Comparison of ENCODE assay signal across 8 cellular contexts in genomic region chr1:147598631-147599361, GRCh38. TPM values are rescaled to one million over a fixed set of nuclear protein-coding genes. Genes with fewer than 3 reads are reported as not detected.
DNase-seq lines count a peak whose midpoint lies in the region; ATAC-seq, FAIRE-seq and TF ChIP-seq lines count a peak whose summit lies in the region.

No MANE protein-coding gene starts in this region.

- H3K4me1 Mint-ChIP-seq in brain (peaks cover 43% of the 10 kb centered on the region), immature natural killer cell (peaks cover 21 to 22% of the 10 kb centered on the region in 2 donors)

- H3K9ac ChIP-seq in SK-N-SH, result peak overlapping the region; percentile 65
- H3K9ac ChIP-seq in smooth muscle cell (ENCODE audit: low read depth), result peak overlapping the region; percentile 79

- peak; percentile 43 for FAIRE-seq in GM12891 (lab: Jason Lieb, UNC)

- TF ChIP-seq EP300 in SK-N-SH (IDR thresholded peaks at IDR 0.05; ENCODE audit: borderline replicate concordance in 1 of 2, low read depth in 1 of 2, low read length in 1 of 2), result no peak

- H3F3A ChIP-seq in SK-N-SH (replicated peaks; ENCODE audit: insufficient read depth), result no peaks in the 10 kb centered on the region
- no peaks in the 10 kb centered on the region for H3F3A ChIP-seq in smooth muscle cell (ENCODE audit: low read depth)

- H3K4me1 ChIP-seq in SK-N-SH (ENCODE audit: control insufficient read depth in 1 of 2, insufficient read depth in 2 of 2, low read depth in 1 of 2, low read length in 1 of 2) (peaks cover 0 to 15% of the 10 kb centered on the region in 2 experiments; a peak in 2 of 4 replicates), smooth muscle cell (ENCODE audit: low read depth) (peaks cover 20% of the 10 kb centered on the region)

- H3K27ac Mint-ChIP-seq in brain (peak overlapping the region; percentile 82 to 96 (median 95)), immature natural killer cell (peak overlapping the region; percentile 20 to 81 (median 57))

- WGBS in SK-N-SH (ENCODE audit: low lambda C conversion rate), result 4% methylated on average over 28 of the region's 30 CpGs
- WGBS in smooth muscle cell (ENCODE audit: low lambda C conversion rate), result 4% methylated on average over 30 of the region's 30 CpGs

- no peak for TF ChIP-seq CTCF in SK-N-SH (IDR thresholded peaks at IDR 0.05)
- TF ChIP-seq CTCF in brain (conservative IDR thresholded peaks at IDR 0.05), result no peak
- TF ChIP-seq CTCF in smooth muscle cell (IDR thresholded peaks at IDR 0.05; ENCODE audit: borderline replicate concordance, insufficient read depth, poor library complexity, severe bottlenecking), result no peak

- H3K9me3 ChIP-seq in SK-N-SH (no peaks in the 10 kb centered on the region), smooth muscle cell (replicated peaks; ENCODE audit: low read depth) (no peaks in the 10 kb centered on the region)

- TF ChIP-seq RAD21 in SK-N-SH (IDR thresholded peaks at IDR 0.05; ENCODE audit: low read length), result no peak

- H3K4me3 Mint-ChIP-seq in brain, result peak overlapping the region; percentile 89 to 94 (median 92)
- peak overlapping the region; percentile 82 to 89 (median 87) for H3K4me3 Mint-ChIP-seq in immature natural killer cell

- H2AFZ ChIP-seq in SK-N-SH (ENCODE audit: low read depth), result peak overlapping the region; percentile 84
- peak overlapping the region; percentile 85 for H2AFZ ChIP-seq in smooth muscle cell (ENCODE audit: low read depth)

- H3K9me3 Mint-ChIP-seq in brain, result no peaks in the 10 kb centered on the region
- H3K9me3 Mint-ChIP-seq in immature natural killer cell, result no peaks in the 10 kb centered on the region

- H3K79me2 ChIP-seq in SK-N-SH (ENCODE audit: insufficient read depth) (peaks cover 31% of the 10 kb centered on the region), smooth muscle cell (ENCODE audit: low read depth) (peaks cover 27% of the 10 kb centered on the region)

- H4K20me1 ChIP-seq in SK-N-SH (ENCODE audit: insufficient read depth), result no peaks in the 10 kb centered on the region
- H4K20me1 ChIP-seq in smooth muscle cell (ENCODE audit: low read depth), result peaks cover 31% of the 10 kb centered on the region

- DNase-seq in GM12891 (ENCODE audit: insufficient read length, low spot score) (no peak), SK-N-SH (peak; percentile 67), immature natural killer cell (no peak), smooth muscle cell (lab: John Stamatoyannopoulos, UW; ENCODE audit: unreplicated experiment) (no peak)

- H3K4me2 ChIP-seq in SK-N-SH (peak overlapping the region; percentile 96), smooth muscle cell (peak overlapping the region; percentile 99)

- H3K27ac ChIP-seq in SK-N-SH (ENCODE audit: low read depth in 2 of 2, low read length in 1 of 2) (peak overlapping the region; percentile 62 to 95; a peak in 3 of 4 replicates), smooth muscle cell (ENCODE audit: low read depth) (peak overlapping the region; percentile 82)

- ATAC-seq in HG02973 (IDR thresholded peaks at IDR 0.05; ENCODE audit: unreplicated experiment) (peak; percentile 4), HG03442 (IDR thresholded peaks at IDR 0.05; ENCODE audit: unreplicated experiment) (no peak), HG03039 (IDR thresholded peaks at IDR 0.05; ENCODE audit: unreplicated experiment) (no peak)

- H3K4me3 ChIP-seq in SK-N-SH (ENCODE audit: low read depth in 2 of 2, low read length in 1 of 2), result peak overlapping the region; percentile 77
- peak overlapping the region; percentile 95 for H3K4me3 ChIP-seq in smooth muscle cell

- POLR2A ChIA-PET in SK-N-SH (lab: Yijun Ruan, JAX), result interaction anchor here (0.6 to 4.1 kb wide), 4 partner anchors 9 to 67 kb away, joined by 3 to 38 read pairs (median 5); partner anchors contain the start of gene BCL9

- H3K9me2 ChIP-seq in SK-N-SH, result no peaks in the 10 kb centered on the region

- no peak for TF ChIP-seq POLR2A in GM12891 (IDR thresholded peaks at IDR 0.05; ENCODE audit: low read depth, low read length)

- H3K36me3 Mint-ChIP-seq in brain (no peaks in the 10 kb centered on the region), immature natural killer cell (no peaks in the 10 kb centered on the region)

- CTCF ChIA-PET in SK-N-SH (lab: Yijun Ruan, JAX), result interaction anchor here (0.9 to 2.8 kb wide), 5 partner anchors 10 to 103 kb away, joined by 3 to 8 read pairs (median 4); partner anchors contain the start of gene BCL9

- H3K27me3 ChIP-seq in SK-N-SH (ENCODE audit: insufficient read depth), result no peaks in the 10 kb centered on the region
- no peaks in the 10 kb centered on the region for H3K27me3 ChIP-seq in smooth muscle cell (ENCODE audit: low read depth)

- no peaks in the 10 kb centered on the region for H3K27me3 Mint-ChIP-seq in brain
- H3K27me3 Mint-ChIP-seq in immature natural killer cell (ENCODE audit: low read depth in 3 of 3), result peaks cover 2 to 8% (median 4%) of the 10 kb centered on the region in 3 donors

- H3K36me3 ChIP-seq in SK-N-SH (replicated peaks in 1 of 2; ENCODE audit: control insufficient read depth in 1 of 2, insufficient read depth in 2 of 2, low read length in 1 of 2) (no peaks in the 10 kb centered on the region), smooth muscle cell (ENCODE audit: low read depth) (no peaks in the 10 kb centered on the region)

TF ChIP-seq in GM12891, 5 proteins besides CTCF, POLR2A, EP300 and RAD21:
- no peak for TF ChIP-seq POU2F2 (IDR thresholded peaks at IDR 0.05; ENCODE audit: low read depth, low read length)
- no peak for TF ChIP-seq PAX5 (IDR thresholded peaks at IDR 0.05; ENCODE audit: insufficient read depth, low read length, severe bottlenecking)
- no peak for TF ChIP-seq POLR2AphosphoS5 (IDR thresholded peaks at IDR 0.05; ENCODE audit: low read depth, low read length)

TF ChIP-seq in SK-N-SH, 30 proteins besides CTCF, POLR2A, EP300 and RAD21:
- TF ChIP-seq RXRA (IDR thresholded peaks at IDR 0.05; ENCODE audit: borderline replicate concordance, low read depth) (no peak), SMC3 (IDR thresholded peaks at IDR 0.05; ENCODE audit: low read depth, low read length) (no peak), SIN3A (IDR thresholded peaks at IDR 0.05; ENCODE audit: borderline replicate concordance, low read depth, low read length) (no peak), TAF1 (IDR thresholded peaks at IDR 0.05; ENCODE audit: borderline replicate concordance, low read depth, low read length) (no peak)
- TF ChIP-seq, protein P1, sequence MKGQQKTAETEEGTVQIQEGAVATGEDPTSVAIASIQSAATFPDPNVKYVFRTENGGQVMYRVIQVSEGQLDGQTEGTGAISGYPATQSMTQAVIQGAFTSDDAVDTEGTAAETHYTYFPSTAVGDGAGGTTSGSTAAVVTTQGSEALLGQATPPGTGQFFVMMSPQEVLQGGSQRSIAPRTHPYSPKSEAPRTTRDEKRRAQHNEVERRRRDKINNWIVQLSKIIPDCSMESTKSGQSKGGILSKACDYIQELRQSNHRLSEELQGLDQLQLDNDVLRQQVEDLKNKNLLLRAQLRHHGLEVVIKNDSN (IDR thresholded peaks at IDR 0.05; ENCODE audit: borderline replicate concordance, low read depth), result no peak

RNA-seq across cellular contexts. Expression of gene BCL9, which starts 57.5 kb away (rescaled TPM):
- polyA plus RNA-seq in GM12891 (2012; ENCODE audit: low read depth, missing spikeins), result 7.4 TPM
- polyA plus RNA-seq in SK-N-SH (2012; rRNA removed), result 8.2 and 9.9 TPM in 2 replicates
- 7.9 and 11.1 TPM in 2 replicates for polyA plus RNA-seq in SK-N-SH (2012; cell fraction: cytosol; rRNA removed)
- polyA plus RNA-seq in SK-N-SH (2012; cell fraction: nucleus; rRNA removed), result 8.4 and 10.5 TPM in 2 replicates
- 25.3 TPM for polyA plus RNA-seq in brain (ENCODE audit: insufficient read depth, low read depth, low replicate concordance)
- polyA plus RNA-seq in immature natural killer cell, result 1 to 10 TPM in 1 of 3 donors, under 1 TPM in 1, not detected in 1; 0.18 to 2.4 TPM
- total RNA-seq in smooth muscle cell, result 12.2 and 19.2 TPM in 2 replicates
- 11.1 and 15.6 TPM in 2 replicates for polyA plus RNA-seq in smooth muscle cell
